11 cellular contexts compared by ENCODE assay signal in genomic region chr2:218982312-218983262, GRCh38. TPM values are rescaled to one million over a fixed set of nuclear protein-coding genes. Genes with fewer than 3 reads are reported as not detected.
DNase-seq lines count a peak whose midpoint lies in the region; ATAC-seq, FAIRE-seq and TF ChIP-seq lines count a peak whose summit lies in the region.
"Had no signal": no experiment of that assay in that cellular context is flagged by ENCODE, and none has a peak within 500 bp of the region (broad histone marks: within the 10 kb centered on the region; RNA-seq: fewer than 3 reads in every experiment).

No MANE protein-coding gene starts in this region.

- H3K4me1 ChIP-seq in BE2C, result peaks cover 21% of the 10 kb centered on the region
- H3K4me1 ChIP-seq in colonic mucosa, result peaks cover 9% of the 10 kb centered on the region
- no peaks in the 10 kb centered on the region for H3K4me1 ChIP-seq in osteoblast (ENCODE audit: insufficient read depth, low read length)

- H3K36me3 ChIP-seq in BE2C (peaks cover 26% of the 10 kb centered on the region), colonic mucosa (no peaks in the 10 kb centered on the region), osteoblast (ENCODE audit: insufficient read depth, low read length) (no peaks in the 10 kb centered on the region), MG63 (no peaks in the 10 kb centered on the region), WERI-Rb-1 (no peaks in the 10 kb centered on the region)

- TF ChIP-seq POLR2A in GM12891 (IDR thresholded peaks at IDR 0.05; ENCODE audit: low read depth, low read length), result no peak

- no peak overlapping the region for H2AFZ ChIP-seq in osteoblast (ENCODE audit: low read length)

- no peak for ATAC-seq in activated CD4-positive, CD25-positive, alpha-beta regulatory T cell treated with anti-CD3 and anti-CD28 coated beads, Interleukin-2, amount 50 U/mL, for 24 hours

- no peak overlapping the region for H3K9ac ChIP-seq in colonic mucosa (ENCODE audit: low read depth in 2 of 2, low read length in 2 of 2)

- peak overlapping the region; percentile 96 for H3K4me3 ChIP-seq in BE2C (ENCODE audit: low read depth, low read length)
- H3K4me3 ChIP-seq in colonic mucosa, result peak overlapping the region; percentile 11
- no peak overlapping the region for H3K4me3 ChIP-seq in osteoblast (ENCODE audit: insufficient read depth, low read length)
- H3K4me3 ChIP-seq in MG63, result no peak overlapping the region
- no peak overlapping the region for H3K4me3 ChIP-seq in WERI-Rb-1 (ENCODE audit: low read depth, low read length)
- H3K4me3 ChIP-seq: SK-N-MC had no signal

- DNase-seq in BE2C (peak; percentile 68), GM12891 (ENCODE audit: insufficient read length, low spot score) (peak; percentile 15), colonic mucosa (no peak), osteoblast (ENCODE audit: insufficient read length, low spot score, missing footprints) (peak; percentile 80), A172 (ENCODE audit: low spot score) (no peak), MG63 (no peak), WERI-Rb-1 (no peak)
- DNase-seq: NCI-H1930 had no signal

- TF ChIP-seq CTCF in BE2C (IDR thresholded peaks at IDR 0.05; ENCODE audit: low read depth, low read length), result no peak
- no peak for TF ChIP-seq CTCF in colonic mucosa (IDR thresholded peaks at IDR 0.05)
- no peak for TF ChIP-seq CTCF in osteoblast (IDR thresholded peaks at IDR 0.05; ENCODE audit: extremely low read depth, low read depth, low read length)
- TF ChIP-seq CTCF in WERI-Rb-1 (IDR thresholded peaks at IDR 0.05; ENCODE audit: low read depth, low read length), result no peak

- H3K27ac ChIP-seq in colonic mucosa, result no peak overlapping the region
- no peak overlapping the region for H3K27ac ChIP-seq in osteoblast (ENCODE audit: low read depth, low read length)
- no peak overlapping the region for H3K27ac ChIP-seq in WERI-Rb-1
- H3K27ac ChIP-seq: SK-N-MC had no signal

- H4K20me1 ChIP-seq in osteoblast (ENCODE audit: insufficient read depth, low read length), result peaks cover 3% of the 10 kb centered on the region

- no peak for FAIRE-seq in GM12891 (lab: Jason Lieb, UNC)

- H3K79me2 ChIP-seq in osteoblast (ENCODE audit: insufficient read depth, low read length), result no peaks in the 10 kb centered on the region

- H3K4me2 ChIP-seq in osteoblast (ENCODE audit: insufficient read depth, low read length), result peak overlapping the region; percentile 28

- H3K27me3 ChIP-seq in BE2C (peaks cover 3% of the 10 kb centered on the region; the same call in 1 of the 2 replicates), colonic mucosa (peaks cover 74% of the 10 kb centered on the region), osteoblast (ENCODE audit: insufficient read depth, low read length) (peaks cover 74% of the 10 kb centered on the region), MG63 (peaks cover 45% of the 10 kb centered on the region), WERI-Rb-1 (ENCODE audit: insufficient read depth, low read depth, severe bottlenecking) (no peaks in the 10 kb centered on the region)

- intact Hi-C loops in colonic mucosa (cut with DNase I), result no loop called here

- H3K9me3 ChIP-seq in BE2C (no peaks in the 10 kb centered on the region), colonic mucosa (no peaks in the 10 kb centered on the region), osteoblast (ENCODE audit: low read depth, low read length) (no peaks in the 10 kb centered on the region), MG63 (no peaks in the 10 kb centered on the region), WERI-Rb-1 (ENCODE audit: severe bottlenecking) (no peaks in the 10 kb centered on the region)

TF ChIP-seq in GM12891, 5 proteins besides CTCF, POLR2A, EP300 and RAD21:
- TF ChIP-seq PAX5 (IDR thresholded peaks at IDR 0.05; ENCODE audit: insufficient read depth, low read length, severe bottlenecking) (no peak), POU2F2 (IDR thresholded peaks at IDR 0.05; ENCODE audit: low read depth, low read length) (no peak), TAF1 (IDR thresholded peaks at IDR 0.05; ENCODE audit: low read depth, low read length) (no peak), POLR2AphosphoS5 (IDR thresholded peaks at IDR 0.05; ENCODE audit: low read depth, low read length) (no peak), SPI1 (IDR thresholded peaks at IDR 0.05; ENCODE audit: low read depth, low read length) (no peak)
TF ChIP-seq in GM12891: peak in this region for 0.

RNA-seq across cellular contexts. Expression of gene FEV, which starts 2.4 kb away (rescaled TPM):
- polyA plus RNA-seq in BE2C (2012; ENCODE audit: insufficient read depth, insufficient read length, low read depth), result 1,006 TPM
- polyA plus RNA-seq in GM12891 (2012; ENCODE audit: low read depth, missing spikeins), result not detected
- total RNA-seq in colonic mucosa (1 to 10 TPM; 2.9 to 6.5 TPM), osteoblast (not detected in 2 replicates)
- total RNA-seq in A172 (2014; rRNA removed; shearing (Covaris generic)), result not detected in 2 replicates
- total RNA-seq in MG63 (2014; rRNA removed; shearing (Covaris generic); ENCODE audit: low replicate concordance), result not detected in 2 replicates
- total RNA-seq: mucosa of gallbladder had no signal

RNA-seq across cellular contexts. Expression of gene CRYBA2, which starts 10.6 kb away (rescaled TPM):
- 3.1 TPM for polyA plus RNA-seq in BE2C (2012; ENCODE audit: insufficient read depth, insufficient read length, low read depth)
- not detected for polyA plus RNA-seq in GM12891 (2012; ENCODE audit: low read depth, missing spikeins)
- 1 to 10 TPM; 3.4 to 5.5 TPM for total RNA-seq in colonic mucosa
- total RNA-seq in osteoblast, result not detected in 2 replicates
- total RNA-seq in A172 (2014; rRNA removed; shearing (Covaris generic)), result not detected in 2 replicates
- not detected in 2 replicates for total RNA-seq in MG63 (2014; rRNA removed; shearing (Covaris generic); ENCODE audit: low replicate concordance)
- total RNA-seq: mucosa of gallbladder had no signal

RNA-seq across cellular contexts. Expression of gene CDK5R2, which starts 23.1 kb away (rescaled TPM):
- 126 TPM for polyA plus RNA-seq in BE2C (2012; ENCODE audit: insufficient read depth, insufficient read length, low read depth)
- polyA plus RNA-seq in GM12891 (2012; ENCODE audit: low read depth, missing spikeins), result 0.03 TPM
- total RNA-seq in colonic mucosa, result under 1 TPM; 0.30 to 0.56 TPM
- not detected in 2 replicates for total RNA-seq in osteoblast
- total RNA-seq in A172 (2014; rRNA removed; shearing (Covaris generic)), result 0.03 and 0.57 TPM in 2 replicates
- total RNA-seq in MG63 (2014; rRNA removed; shearing (Covaris generic); ENCODE audit: low replicate concordance), result not detected in 2 replicates

RNA-seq across cellular contexts. Expression of gene CFAP65, which starts 58.7 kb away (rescaled TPM):
- polyA plus RNA-seq in BE2C (2012; ENCODE audit: insufficient read depth, insufficient read length, low read depth), result 1.1 TPM
- not detected for polyA plus RNA-seq in GM12891 (2012; ENCODE audit: low read depth, missing spikeins)
- total RNA-seq in colonic mucosa, result 1 to 10 TPM in 1 of 2 donors, under 1 TPM in 1; 0.05 to 1.6 TPM
- total RNA-seq in osteoblast, result not detected in 2 replicates
- total RNA-seq in A172 (2014; rRNA removed; shearing (Covaris generic)), result 0.26 and 0.55 TPM in 2 replicates
- 0.03 TPM in 1 of 2 replicates, not detected in the other for total RNA-seq in MG63 (2014; rRNA removed; shearing (Covaris generic); ENCODE audit: low replicate concordance)

Comparison
In these comparisons a context has a peak if more than half of its experiments do, and no peak if none do; other contexts are left out.
1. DNase-seq: peak in BE2C (single experiment), GM12891 (single experiment) and osteoblast (single experiment); none in colonic mucosa (single experiment), A172 (single experiment), MG63 (single experiment) and WERI-Rb-1 (single experiment).
2. H3K4me3 ChIP-seq: peak in BE2C (single experiment) and colonic mucosa (single experiment); none in osteoblast (single experiment), MG63 (single experiment) and WERI-Rb-1 (single experiment).